ENCODE assay signal across 27 cellular contexts in the genomic region with DNA sequence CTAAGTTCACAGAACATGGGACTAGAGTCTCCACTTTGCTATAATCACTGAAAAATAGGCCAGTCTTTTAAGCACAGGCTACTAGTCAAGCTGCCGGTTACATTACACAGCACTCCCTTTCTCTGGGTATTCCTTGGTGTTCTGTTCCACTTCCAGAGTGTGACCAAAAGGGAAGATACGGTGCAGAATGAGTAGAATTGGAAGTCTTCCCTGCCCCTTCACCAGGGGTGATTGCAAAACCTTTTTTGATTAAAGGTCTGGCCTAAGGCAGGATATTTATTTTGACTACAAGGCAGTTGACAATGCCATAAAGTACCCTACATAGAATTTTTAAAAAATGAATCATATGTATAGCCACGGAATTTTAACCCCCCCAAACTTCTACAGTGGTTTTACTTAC. TPM values are rescaled to one million over a fixed set of nuclear protein-coding genes. Genes with fewer than 3 reads are reported as not detected.
A peak's percentile ranks its signal among the peaks of the same experiment; 100 is the strongest.
DNase-seq lines count a peak whose midpoint lies in the region; ATAC-seq and TF ChIP-seq lines count a peak whose summit lies in the region.
"Had no signal": no experiment of that assay in that cellular context is flagged by ENCODE, and none has a peak within 500 bp of the region (broad histone marks: within the 10 kb centered on the region; RNA-seq: fewer than 3 reads in every experiment).

No MANE protein-coding gene starts in this region.

- in situ Hi-C loops in IMR-90 (cut with MboI; ENCODE audit: low sequenced_read_pairs) = no loop called here

- peak; percentile 70 for DNase-seq in EH (ENCODE audit: low read depth)
- DNase-seq in IMR-90 = peak; percentile 42
- DNase-seq in fibroblast of lung (ENCODE audit: low read depth in 2 of 2) = peak; percentile 12 to 33
- no peak for DNase-seq in sciatic nerve (ENCODE audit: low spot score)
- no peak for DNase-seq in CD8-positive, alpha-beta T cell
- no peak for DNase-seq in HEK293T (ENCODE audit: extremely low spot score)
- DNase-seq: activated CD4-positive, alpha-beta T cell treated with anti-CD3 and anti-CD28 coated beads for 48 hours; activated naive CD4-positive, alpha-beta T cell treated with anti-CD3 and anti-CD28 coated beads, Interleukin-2, amount 50 U/mL, for 16 hours; anterior cingulate cortex; central memory CD4-positive, alpha-beta T cell; dermis blood vessel endothelial cell; foreskin melanocyte; hippocampal formation; left ventricle myocardium inferior; natural killer cell; NCI-H1048; NCI-H187 treated with DMSO at 0.1 percent for 48 hours; NCI-H748 treated with DMSO at 0.1 percent for 48 hours; stimulated activated CD4-positive, alpha-beta T cell treated with anti-CD3 and anti-CD28 coated beads, Interleukin-4, amount 100 ng/mL, for 1 hour; stimulated activated naive B cell treated with anti-CD40 and anti-IgM and Interleukin-4, amounts not matched to agents 10 μg/mL and 1 μg/mL and 100 μg/mL, for 72 hours; uterus had no signal

- no peak overlapping the region for H3K23ac ChIP-seq in IMR-90 (ENCODE audit: low read depth, low read length)

- H3K56ac ChIP-seq in IMR-90 (ENCODE audit: extremely low read depth, insufficient read depth, low read length) = no peak overlapping the region

- WGBS in IMR-90 (ENCODE audit: extremely low coverage in 2 of 2, insufficient read length in 1 of 2), 2 experiments = no CpG with 5 or more reads among the region's 3 CpGs

- no peak overlapping the region for H3K4me2 ChIP-seq in IMR-90 (ENCODE audit: low read depth, low read length)
- H3K4me2 ChIP-seq in fibroblast of lung (ENCODE audit: extremely low read depth, insufficient read depth, low read length) = no peak overlapping the region
- H3K4me2 ChIP-seq: KMS-11 had no signal

- no peak overlapping the region for H3K27ac Mint-ChIP-seq in CD8-positive, alpha-beta T cell
- H3K27ac Mint-ChIP-seq: natural killer cell; stimulated activated naive B cell treated with anti-CD40 and anti-IgM and Interleukin-4, amounts not matched to agents 10 μg/mL and 1 μg/mL and 100 μg/mL, for 72 hours; T-helper 2 cell treated with Interferon-gamma antibody and Interleukin-4, amounts not matched to agents 5 μg/mL and 100 μg/mL, for 36 hours had no signal

- POLR2A ChIA-PET in IMR-90 (lab: Charles Lee; ENCODE audit: unreplicated experiment) = no interaction called here
- POLR2A ChIA-PET in CD8-positive, alpha-beta T cell (lab: Charles Lee) = no interaction called here
- POLR2A ChIA-PET in HEK293T (lab: Yijun Ruan, JAX) = interaction anchor here (0.6 kb wide), 1 partner anchor 24 kb away, joined by 3 read pairs; no protein-coding TSS in a partner anchor

- TF ChIP-seq RAD21 in IMR-90 (IDR thresholded peaks at IDR 0.05; ENCODE audit: low read length) = no peak

- no peak overlapping the region for H2BK120ac ChIP-seq in IMR-90 (ENCODE audit: low read depth, low read length)

- H4K8ac ChIP-seq in IMR-90 (ENCODE audit: low read depth in 2 of 2, low read length in 2 of 2) = no peak overlapping the region

- ATAC-seq in IMR-90 (ENCODE audit: low read depth) (peak; percentile 79), sciatic nerve (peak; percentile 36), GM19397 (IDR thresholded peaks at IDR 0.05; ENCODE audit: unreplicated experiment) (no peak), HG03469 (IDR thresholded peaks at IDR 0.05; ENCODE audit: unreplicated experiment) (no peak)
- no peak for ATAC-seq in CD8-positive, alpha-beta T cell
- ATAC-seq: natural killer cell; stimulated activated naive B cell treated with anti-CD40 and anti-IgM and Interleukin-4, amounts not matched to agents 10 μg/mL and 1 μg/mL and 100 μg/mL, for 72 hours had no signal

- H2AK9ac ChIP-seq in IMR-90 (replicated peaks; ENCODE audit: low read depth, low read length, poor library complexity) = no peak overlapping the region

- peaks cover 85% of the 10 kb centered on the region for H3K36me3 Mint-ChIP-seq in CD8-positive, alpha-beta T cell

- peaks cover 36% of the 10 kb centered on the region for H3K36me3 ChIP-seq in IMR-90 (ENCODE audit: control insufficient read depth, insufficient read depth, low read length)
- peaks cover 6% of the 10 kb centered on the region for H3K36me3 ChIP-seq in fibroblast of lung (ENCODE audit: control insufficient read depth, insufficient read depth, low read length)
- peaks cover 34% of the 10 kb centered on the region for H3K36me3 ChIP-seq in CD8-positive, alpha-beta T cell (ENCODE audit: insufficient read depth, low read length)
- H3K36me3 ChIP-seq: uterus had no signal

- dilution Hi-C loops in IMR-90 (cut with HindIII; ENCODE audit: low sequenced_read_pairs, unreplicated experiment) = no loop called here

- H3K4me1 ChIP-seq in IMR-90 (ENCODE audit: control insufficient read depth, insufficient read depth, low read length) = peaks cover 5% of the 10 kb centered on the region
- peaks cover 3% of the 10 kb centered on the region for H3K4me1 ChIP-seq in fibroblast of lung (ENCODE audit: control insufficient read depth, extremely low read depth, insufficient read depth, low read length)
- H3K4me1 ChIP-seq in CD8-positive, alpha-beta T cell (ENCODE audit: insufficient read depth, low read length) = no peaks in the 10 kb centered on the region
- H3K4me1 ChIP-seq: uterus had no signal

- no peak overlapping the region for H2BK20ac ChIP-seq in IMR-90 (ENCODE audit: low read depth, low read length)

- no TSS peak for BruUV-seq in IMR-90 (replicated peaks; lab: Mats Ljungman, UMichigan)

- intact Hi-C loops in IMR-90 (cut with micrococcal nuclease) (no loop called here), sciatic nerve (cut with DNase I) (no loop called here)
- intact Hi-C loops in CD8-positive, alpha-beta T cell (cut with DNase I, micrococcal nuclease) = no loop called here

- H3K9me1 ChIP-seq in IMR-90 (ENCODE audit: insufficient read depth, low read length) = peaks cover 7% of the 10 kb centered on the region; the same call in 1 of the 2 replicates

- H4K91ac ChIP-seq in IMR-90 (ENCODE audit: insufficient read depth, low read depth, low read length) = no peak overlapping the region

- no peaks in the 10 kb centered on the region for H3K4me1 Mint-ChIP-seq in CD8-positive, alpha-beta T cell (ENCODE audit: low read depth)
- H3K4me1 Mint-ChIP-seq: natural killer cell; stimulated activated naive B cell treated with anti-CD40 and anti-IgM and Interleukin-4, amounts not matched to agents 10 μg/mL and 1 μg/mL and 100 μg/mL, for 72 hours had no signal

- H3K9me3 ChIP-seq in IMR-90 (ENCODE audit: control insufficient read depth, insufficient read depth, low read length) (no peaks in the 10 kb centered on the region), fibroblast of lung (ENCODE audit: control insufficient read depth, insufficient read depth, low read depth, low read length) (no peaks in the 10 kb centered on the region)
- no peaks in the 10 kb centered on the region for H3K9me3 ChIP-seq in CD8-positive, alpha-beta T cell (ENCODE audit: low read length)
- H3K9me3 ChIP-seq: left ventricle myocardium inferior, uterus had no signal

- TF ChIP-seq CTCF in IMR-90 (conservative IDR thresholded peaks at IDR 0.05; ENCODE audit: low read depth, low read length) (no peak), fibroblast of lung (conservative IDR thresholded peaks at IDR 0.05 in 1 of 2, IDR thresholded peaks at IDR 0.05 in 1 of 2; ENCODE audit: low read depth in 1 of 2, low read length in 2 of 2) (no peak)
- no peak for TF ChIP-seq CTCF in CD8-positive, alpha-beta T cell (IDR thresholded peaks at IDR 0.05)

- H3K14ac ChIP-seq in IMR-90 (replicated peaks; ENCODE audit: low read depth, low read length) = 0 out of 2 replicates have a peak overlapping the region, but pooled peaks have one; percentile 10

- H3K79me1 ChIP-seq in IMR-90 (ENCODE audit: low read depth in 1 of 2, low read length in 2 of 2) = peaks cover 6 to 18% of the 10 kb centered on the region in 2 experiments; a peak in 3 of 4 replicates

- no peak overlapping the region for H3K9ac ChIP-seq in IMR-90 (ENCODE audit: low read depth, low read length)
- H3K9ac ChIP-seq in fibroblast of lung (ENCODE audit: insufficient read depth, low read length) = no peak overlapping the region
- H3K9ac ChIP-seq: KMS-11 had no signal

- no peaks in the 10 kb centered on the region for H3K79me2 ChIP-seq in fibroblast of lung (ENCODE audit: control insufficient read depth, insufficient read depth, low read length)

- no peak overlapping the region for H3K4ac ChIP-seq in IMR-90 (ENCODE audit: low read depth, low read length)

- H3K27me3 Mint-ChIP-seq in CD8-positive, alpha-beta T cell (ENCODE audit: low read depth) = no peaks in the 10 kb centered on the region
- H3K27me3 Mint-ChIP-seq: stimulated activated naive B cell treated with anti-CD40 and anti-IgM and Interleukin-4, amounts not matched to agents 10 μg/mL and 1 μg/mL and 100 μg/mL, for 72 hours had no signal

- H3K27me3 ChIP-seq in IMR-90 (ENCODE audit: control insufficient read depth, insufficient read depth, low read length) = no peaks in the 10 kb centered on the region
- no peaks in the 10 kb centered on the region for H3K27me3 ChIP-seq in fibroblast of lung (ENCODE audit: control insufficient read depth, insufficient read depth, low read length)
- no peaks in the 10 kb centered on the region for H3K27me3 ChIP-seq in CD8-positive, alpha-beta T cell (ENCODE audit: insufficient read depth, low read length)
- H3K27me3 ChIP-seq: uterus had no signal

- H3K18ac ChIP-seq in IMR-90 (ENCODE audit: low read depth, low read length) = no peak overlapping the region

- H4K5ac ChIP-seq in IMR-90 (ENCODE audit: low read depth, low read length) = no peak overlapping the region

- no peak overlapping the region for H2BK5ac ChIP-seq in IMR-90 (ENCODE audit: low read depth, low read length, poor library complexity, severe bottlenecking)

- no peak overlapping the region for H3K4me3 Mint-ChIP-seq in CD8-positive, alpha-beta T cell
- H3K4me3 Mint-ChIP-seq: natural killer cell; stimulated activated naive B cell treated with anti-CD40 and anti-IgM and Interleukin-4, amounts not matched to agents 10 μg/mL and 1 μg/mL and 100 μg/mL, for 72 hours; T-helper 2 cell treated with Interferon-gamma antibody and Interleukin-4, amounts not matched to agents 5 μg/mL and 100 μg/mL, for 36 hours had no signal

- no peak overlapping the region for H3K27ac ChIP-seq in IMR-90 (ENCODE audit: insufficient read depth, low read length)
- H3K27ac ChIP-seq in fibroblast of lung (ENCODE audit: insufficient read depth, low read length) = no peak overlapping the region
- no peak overlapping the region for H3K27ac ChIP-seq in CD8-positive, alpha-beta T cell (ENCODE audit: low read depth, low read length)
- H3K27ac ChIP-seq: KMS-11, left ventricle myocardium inferior, RWPE1, uterus, VCaP had no signal

- H2AFZ ChIP-seq in IMR-90 (replicated peaks; ENCODE audit: low read length, poor library complexity) = no peak overlapping the region
- H2AFZ ChIP-seq in fibroblast of lung (ENCODE audit: low read length) = no peak overlapping the region

- H2AK5ac ChIP-seq in IMR-90 (ENCODE audit: low read depth, low read length) = no peak overlapping the region

- H3K4me3 ChIP-seq in IMR-90 (ENCODE audit: insufficient read depth, low read depth, low read length) (no peak overlapping the region), fibroblast of lung (replicated peaks in 1 of 4; ENCODE audit: control extremely low read depth in 1 of 4, insufficient read depth in 1 of 4, low read depth in 3 of 4, low read length in 4 of 4) (no peak overlapping the region)
- H3K4me3 ChIP-seq in CD8-positive, alpha-beta T cell (ENCODE audit: low read depth, low read length) = no peak overlapping the region
- H3K4me3 ChIP-seq: left ventricle myocardium inferior, uterus had no signal

- CTCF ChIA-PET in IMR-90 (lab: Yijun Ruan, JAX) = interaction anchor here (0.6 to 0.8 kb wide), 4 partner anchors 9 to 103 kb away, joined by 3 to 4 read pairs (median 3); no protein-coding TSS in a partner anchor
- CTCF ChIA-PET in CD8-positive, alpha-beta T cell (lab: Charles Lee) = no interaction called here
- CTCF ChIA-PET in HEK293T (lab: Yijun Ruan, JAX) = no interaction called here

- no peak overlapping the region for H2BK15ac ChIP-seq in IMR-90 (ENCODE audit: low read depth, low read length)

- H4K20me1 ChIP-seq in IMR-90 (ENCODE audit: insufficient read depth, low read length) (peaks cover 7% of the 10 kb centered on the region; the same call in 1 of the 2 replicates), fibroblast of lung (ENCODE audit: control insufficient read depth, extremely low read depth, insufficient read depth, low read length) (no peaks in the 10 kb centered on the region)

- H3K9me3 Mint-ChIP-seq in CD8-positive, alpha-beta T cell = no peaks in the 10 kb centered on the region
- H3K9me3 Mint-ChIP-seq: natural killer cell; stimulated activated naive B cell treated with anti-CD40 and anti-IgM and Interleukin-4, amounts not matched to agents 10 μg/mL and 1 μg/mL and 100 μg/mL, for 72 hours; T-helper 2 cell treated with Interferon-gamma antibody and Interleukin-4, amounts not matched to agents 5 μg/mL and 100 μg/mL, for 36 hours had no signal

- TF ChIP-seq POLR2A in IMR-90 (IDR thresholded peaks at IDR 0.05; ENCODE audit: low read depth, low read length) = no peak

RNA-seq across cellular contexts. Expression of gene ADORA2A, which starts 59.6 kb away (rescaled TPM):
- 0.28 and 0.36 TPM in 2 replicates for total RNA-seq in IMR-90 (2012; rRNA removed)
- 0.76 and 1.1 TPM in 2 replicates for polyA plus RNA-seq in IMR-90 (2012; rRNA removed)
- 1.3 and 1.6 TPM in 2 replicates for polyA plus RNA-seq in IMR-90 (2012; cell fraction: cytosol; rRNA removed)
- 2.9 and 7.6 TPM in 2 replicates for polyA plus RNA-seq in IMR-90 (2012; cell fraction: nucleus; rRNA removed; ENCODE audit: low replicate concordance)
- total RNA-seq in fibroblast of lung = 0.77 and 1.5 TPM in 2 replicates
- 0.42 and 0.78 TPM in 2 replicates for polyA plus RNA-seq in fibroblast of lung
- 0.45 and 0.87 TPM in 2 replicates for polyA plus RNA-seq in fibroblast of lung (2012)
- polyA minus RNA-seq in fibroblast of lung (ENCODE audit: low replicate concordance) = 0.15 TPM in 1 of 2 replicates, not detected in the other
- 8.4 TPM for total RNA-seq in sciatic nerve
- 10 to 100 TPM; 15.9 to 17.2 TPM for total RNA-seq in CD8-positive, alpha-beta T cell

Comparison
In these comparisons a context has a peak if more than half of its experiments do, and no peak if none do; other contexts are left out.
1. DNase-seq: peak in EH (single experiment), IMR-90 (single experiment) and fibroblast of lung (2 of 2); none in sciatic nerve (single experiment), CD8-positive, alpha-beta T cell (0 of 7) and HEK293T (single experiment).
2. ATAC-seq: peak in IMR-90 (single experiment) and sciatic nerve (single experiment); none in GM19397 (single experiment), CD8-positive, alpha-beta T cell (single experiment) and HG03469 (single experiment).